In genomic region chr14:61568572-61569011, GRCh38 we compare ENCODE assay signal across 8 cellular contexts.
A peak's percentile ranks its signal among the peaks of the same experiment; 100 is the strongest.
DNase-seq lines count a peak whose midpoint lies in the region; ATAC-seq and TF ChIP-seq lines count a peak whose summit lies in the region.

No MANE protein-coding gene starts in this region.

- TF ChIP-seq CTCF in upper lobe of right lung (IDR thresholded peaks at IDR 0.05): no peak

- no peaks in the 10 kb centered on the region for H3K36me3 Mint-ChIP-seq in naive thymus-derived CD8-positive, alpha-beta T cell

- no peaks in the 10 kb centered on the region for H3K9me3 Mint-ChIP-seq in naive thymus-derived CD8-positive, alpha-beta T cell

- intact Hi-C loops in upper lobe of right lung (cut with DNase I): no loop called here

- H3K4me3 ChIP-seq in upper lobe of right lung (peak overlapping the region; percentile 36), SJCRH30 (no peak overlapping the region)

- peaks cover 31 to 66% (median 52%) of the 10 kb centered on the region in 4 donors for H3K4me1 Mint-ChIP-seq in naive thymus-derived CD8-positive, alpha-beta T cell

- H3K36me3 ChIP-seq in upper lobe of right lung (no peaks in the 10 kb centered on the region), SJCRH30 (no peaks in the 10 kb centered on the region)

- H3K27me3 ChIP-seq in upper lobe of right lung (no peaks in the 10 kb centered on the region), SJCRH30 (no peaks in the 10 kb centered on the region)

- H3K4me1 ChIP-seq in upper lobe of right lung (peaks cover 46% of the 10 kb centered on the region), SJCRH30 (peaks cover 37% of the 10 kb centered on the region)

- peak overlapping the region; percentile 36 for H3K27ac ChIP-seq in upper lobe of right lung
- no peak overlapping the region for H3K27ac ChIP-seq in SJCRH30

- ATAC-seq in GM19455 (IDR thresholded peaks at IDR 0.05; ENCODE audit: unreplicated experiment) (peak; percentile 90), HG03565 (IDR thresholded peaks at IDR 0.05; ENCODE audit: unreplicated experiment) (peak; percentile 86), upper lobe of right lung (peak; percentile 62)
- ATAC-seq in naive thymus-derived CD8-positive, alpha-beta T cell: peak; percentile 80 to 81

- peak overlapping the region; percentile 67 to 86 (median 81) for H3K4me3 Mint-ChIP-seq in naive thymus-derived CD8-positive, alpha-beta T cell

- H3K27ac Mint-ChIP-seq in naive thymus-derived CD8-positive, alpha-beta T cell: peak overlapping the region; percentile 66 to 94 (median 90)

- H3K9me3 ChIP-seq in upper lobe of right lung: no peaks in the 10 kb centered on the region
- H3K9me3 ChIP-seq in SJCRH30 (replicated peaks): no peaks in the 10 kb centered on the region

- DNase-seq in DMS153 (lab: John Stamatoyannopoulos, UW): peak; percentile 28
- DNase-seq in activated CD4-positive, alpha-beta T cell treated with anti-CD3 and anti-CD28 coated beads for 48 hours: peak; percentile 69
- DNase-seq in effector CD8-positive, alpha-beta T cell (lab: John Stamatoyannopoulos, UW): peak; percentile 33
- peak; percentile 54 to 79 (median 66) for DNase-seq in naive thymus-derived CD8-positive, alpha-beta T cell
- peak; percentile 72 for DNase-seq in upper lobe of right lung
- no peak for DNase-seq in SJCRH30

- H3K27me3 Mint-ChIP-seq in naive thymus-derived CD8-positive, alpha-beta T cell: no peaks in the 10 kb centered on the region

- POLR2A ChIA-PET in naive thymus-derived CD8-positive, alpha-beta T cell (lab: Charles Lee): interaction anchor here (0.6 to 2.7 kb wide), 4 partner anchors 9 to 160 kb away, joined by 3 to 14 read pairs (median 8); partner anchors contain the start of gene HIF1A

Comparison
In these comparisons a context has a peak if more than half of its experiments do, and no peak if none do; other contexts are left out.
1. DNase-seq: peak in DMS153 (single experiment), activated CD4-positive, alpha-beta T cell treated with anti-CD3 and anti-CD28 coated beads for 48 hours (single experiment), effector CD8-positive, alpha-beta T cell (single experiment), naive thymus-derived CD8-positive, alpha-beta T cell (10 of 10) and upper lobe of right lung (single experiment); none in SJCRH30 (0 of 2).
2. Peak in every context shown above with its lines, with median percentiles within 50 percentile points of each other: ATAC-seq.